ENCODE assay signal across 18 cellular contexts in genomic region chr2:227671170-227671887, GRCh38. TPM values are rescaled to one million over a fixed set of nuclear protein-coding genes. Genes with fewer than 3 reads are reported as not detected.
DNase-seq lines count a peak whose midpoint lies in the region; ATAC-seq, FAIRE-seq and TF ChIP-seq lines count a peak whose summit lies in the region.
"Had no signal": no experiment of that assay in that cellular context is flagged by ENCODE, and none has a peak within 500 bp of the region (broad histone marks: within the 10 kb centered on the region; RNA-seq: fewer than 3 reads in every experiment).

No MANE protein-coding gene starts in this region.

- BruUV-seq in K562 (replicated peaks; lab: Mats Ljungman, UMichigan) = no TSS peak

- peaks cover 4% of the 10 kb centered on the region; the same call in 1 of the 2 replicates for H3K4me1 ChIP-seq in H9 (ENCODE audit: insufficient read depth, low read length)
- no peaks in the 10 kb centered on the region for H3K4me1 ChIP-seq in K562 (replicated peaks in 1 of 2; ENCODE audit: control insufficient read depth in 2 of 2, insufficient read depth in 2 of 2, low read length in 2 of 2)

- H3T11ph ChIP-seq in H9 (ENCODE audit: low read length) = no peak overlapping the region

- H3K4me3 Mint-ChIP-seq in H9 = no peak overlapping the region
- H3K4me3 Mint-ChIP-seq: CD8-positive, alpha-beta memory T cell had no signal

- H3K9ac ChIP-seq in H9 (ENCODE audit: extremely low read depth, insufficient read length, low read length) = no peak overlapping the region
- no peak overlapping the region for H3K9ac ChIP-seq in K562 (ENCODE audit: insufficient read depth in 1 of 2, low read depth in 2 of 2, low read length in 2 of 2)

- no peaks in the 10 kb centered on the region for H3K9me3 ChIP-seq in H9 (ENCODE audit: control insufficient read depth, low read depth, low read length)
- H3K9me3 ChIP-seq in K562 (replicated peaks; ENCODE audit: control insufficient read depth, insufficient read depth, low read depth, low read length) = no peaks in the 10 kb centered on the region

- no peak for ATAC-seq in K562
- ATAC-seq in GM18870 (IDR thresholded peaks at IDR 0.05; ENCODE audit: unreplicated experiment) = no peak
- ATAC-seq: SK-N-SH treated with all-trans-retinoic acid at 6 μM for 48 hours had no signal

- H3K23me2 ChIP-seq in H9 (ENCODE audit: insufficient read length, low read depth, low read length, poor library complexity, severe bottlenecking) = no peaks in the 10 kb centered on the region

- no peaks in the 10 kb centered on the region for H3K36me3 Mint-ChIP-seq in H9 (ENCODE audit: insufficient read depth in 1 of 3, low read depth in 3 of 3)
- H3K36me3 Mint-ChIP-seq: CD8-positive, alpha-beta memory T cell had no signal

- H3K79me2 ChIP-seq in H9 (ENCODE audit: insufficient read depth, low read length) (no peaks in the 10 kb centered on the region), K562 (ENCODE audit: control insufficient read depth, insufficient read depth, low read length) (no peaks in the 10 kb centered on the region)

- H3K4me3 ChIP-seq in K562 = no peak overlapping the region

- H2BK120ac ChIP-seq in H9 (ENCODE audit: low read depth, low read length, poor library complexity, severe bottlenecking) = no peak overlapping the region

- H2BK5ac ChIP-seq in H9 (ENCODE audit: insufficient read length, low read length) = no peak overlapping the region

- TF ChIP-seq EP300 in K562 (IDR thresholded peaks at IDR 0.05; ENCODE audit: low read length) = no peak

- no CpG with 5 or more reads among the region's 2 CpGs for WGBS in H9 (ENCODE audit: extremely low coverage, insufficient read length, low lambda C conversion rate)
- 0% methylated on average over 2 of the region's 2 CpGs for WGBS in K562 (ENCODE audit: insufficient coverage, low coverage, missing lambda C conversion rate)

- CTCF ChIA-PET in K562 (lab: Yijun Ruan, JAX; ENCODE audit: low intra/inter-chr PET ratio) = interaction anchor here (0.7 kb wide), 1 partner anchor 891 kb away, joined by 3 read pairs; no protein-coding TSS in a partner anchor

- TF ChIP-seq POLR2A in K562 (conservative IDR thresholded peaks at IDR 0.05) = no peak

- POLR2A ChIA-PET in K562 (lab: Yijun Ruan, JAX) = no interaction called here

- no peaks in the 10 kb centered on the region for H3K27me3 Mint-ChIP-seq in H9 (ENCODE audit: low read depth)

- no peak overlapping the region for H2BK12ac ChIP-seq in H9 (ENCODE audit: insufficient read length, low read depth, low read length)

- H3K27ac ChIP-seq in H9 (ENCODE audit: insufficient read length, low read depth, low read length) (no peak overlapping the region), K562 (ENCODE audit: extremely low read depth, low read depth, low read length) (no peak overlapping the region)

- in situ Hi-C loops in K562 (cut with MboI) = no loop called here

- H3K4me1 Mint-ChIP-seq in H9 = peaks cover 23 to 26% of the 10 kb centered on the region in 2 experiments
- H3K4me1 Mint-ChIP-seq: CD8-positive, alpha-beta memory T cell had no signal

- H4K91ac ChIP-seq in H9 (ENCODE audit: insufficient read length, low read depth, low read length) = no peak overlapping the region

- no peak overlapping the region for H2AK5ac ChIP-seq in H9 (ENCODE audit: insufficient read length, low read length)

- FAIRE-seq in K562 (lab: Jason Lieb, UNC) = no peak
- FAIRE-seq: GM12891 had no signal

- H4K5ac ChIP-seq in H9 (ENCODE audit: insufficient read length, low read depth, low read length) = no peak overlapping the region

- H4K20me1 ChIP-seq in H9 (ENCODE audit: control insufficient read depth, insufficient read depth, insufficient read length) = no peaks in the 10 kb centered on the region
- H4K20me1 ChIP-seq in K562 (replicated peaks; ENCODE audit: control insufficient read depth, insufficient read depth, low read length) = no peaks in the 10 kb centered on the region

- H3K27me3 ChIP-seq in H9 (ENCODE audit: insufficient read depth, low read length) (no peaks in the 10 kb centered on the region), K562 (ENCODE audit: control insufficient read depth in 2 of 2, insufficient read depth in 2 of 2, low read length in 2 of 2) (no peaks in the 10 kb centered on the region)

- no peak for TF ChIP-seq RAD21 in K562 (CRISPR knock-in tag; conservative IDR thresholded peaks at IDR 0.05 in 1 of 2, IDR thresholded peaks at IDR 0.05 in 1 of 2)

- DNase-seq in H9 = no peak
- DNase-seq in K562 (ENCODE audit: extremely low read depth in 1 of 4, low spot score in 3 of 4) = no peak
- DNase-seq in renal cortical epithelial cell (ENCODE audit: low read depth) = peak; percentile 51
- no peak for DNase-seq in dermis blood vessel endothelial cell
- DNase-seq: ACHN; C1 segment of cervical spinal cord; CD8-positive, alpha-beta memory T cell; KG1; MV-4-11; NCI-H1694 treated with DMSO at 0.1 percent for 48 hours; NCI-H2227 treated with DMSO at 0.1 percent for 48 hours; NCI-H524 treated with DMSO at 0.1 percent for 48 hours; SHP77 had no signal

- no peaks in the 10 kb centered on the region for H3K79me1 ChIP-seq in H9 (ENCODE audit: insufficient read depth, low read depth, low read length, poor library complexity, severe bottlenecking)

- H4K8ac ChIP-seq in H9 (replicated peaks; ENCODE audit: insufficient read length, low read depth, low read length) = no peak overlapping the region

- intact Hi-C loops in K562 (cut with micrococcal nuclease) = no loop called here

- no peak overlapping the region for H2BK15ac ChIP-seq in H9 (ENCODE audit: low read depth, low read length)

- H3K18ac ChIP-seq in H9 (ENCODE audit: insufficient read length, low read depth, low read length) = no peak overlapping the region

- H3K36me3 ChIP-seq in K562 (ENCODE audit: control insufficient read depth, insufficient read depth, low read length) = no peaks in the 10 kb centered on the region

- no peak overlapping the region for H3K56ac ChIP-seq in H9 (ENCODE audit: insufficient read length, low read depth, low read length)

- H3K4ac ChIP-seq in H9 (ENCODE audit: low read depth, low read length) = no peak overlapping the region

- no peak overlapping the region for H3K14ac ChIP-seq in H9 (ENCODE audit: insufficient read depth, low read length)

- no peak overlapping the region for H3K4me2 ChIP-seq in H9 (ENCODE audit: insufficient read depth, insufficient read length, low read length)
- no peak overlapping the region for H3K4me2 ChIP-seq in K562 (ENCODE audit: insufficient read depth, low read length)

- no peak overlapping the region for H3K23ac ChIP-seq in H9 (ENCODE audit: insufficient read length, low read depth, low read length)

- no peak overlapping the region for H2BK20ac ChIP-seq in H9 (ENCODE audit: low read depth, low read length, poor library complexity, severe bottlenecking)

- H3K9me3 Mint-ChIP-seq in H9 = no peaks in the 10 kb centered on the region
- H3K9me3 Mint-ChIP-seq: CD8-positive, alpha-beta memory T cell had no signal

- no peaks in the 10 kb centered on the region for H3K9me1 ChIP-seq in K562 (ENCODE audit: control insufficient read depth, insufficient read depth, low read length)

- TF ChIP-seq CTCF in H9 (conservative IDR thresholded peaks at IDR 0.05) = no peak
- no peak for TF ChIP-seq CTCF in K562 (IDR thresholded peaks at IDR 0.05 in 2 of 3, conservative IDR thresholded peaks at IDR 0.05 in 1 of 3; ENCODE audit: insufficient read depth in 2 of 3, low read depth in 1 of 3, low read length in 3 of 3)

- H2AFZ ChIP-seq in H9 (ENCODE audit: low read length) (no peak overlapping the region), K562 (ENCODE audit: low read depth, low read length) (no peak overlapping the region)

- H3K27ac Mint-ChIP-seq in H9 = peak overlapping the region in 2 of 3 experiments; percentile 5 to 95; a peak in 4 of 7 replicates
- H3K27ac Mint-ChIP-seq: CD8-positive, alpha-beta memory T cell had no signal

RNA-seq across cellular contexts. Expression of gene SCYGR5, which starts 4.7 kb away (rescaled TPM):
- total RNA-seq in H9 (2021) = not detected in 2 replicates
- not detected in 2 replicates for total RNA-seq in K562 (2011; cell fraction: chromatin; rRNA removed; ENCODE audit: low replicate concordance)
- not detected in 2 replicates for total RNA-seq in K562 (2011; cell fraction: nucleolus; rRNA removed)
- not detected in 2 replicates for total RNA-seq in K562 (2011; cell fraction: nucleoplasm; rRNA removed)
- total RNA-seq in K562 (2014; rRNA removed) = not detected in 2 replicates
- not detected in 2 replicates for total RNA-seq in K562 (2014; rRNA removed; fragmentation: Illumina TruSeq; extraction: Trizol)
- total RNA-seq in K562 (2015; rRNA removed; fragmentation: Illumina TruSeq; extraction: Trizol) = not detected in 2 replicates
- not detected in 2 replicates for total RNA-seq in K562 (2021)
- polyA plus RNA-seq in K562 (2011; rRNA removed) = not detected in 2 replicates
- polyA plus RNA-seq in K562 (2011; cell fraction: cytosol; rRNA removed) = not detected in 2 replicates
- not detected in 2 replicates for polyA plus RNA-seq in K562 (2011; cell fraction: nucleus; rRNA removed)
- polyA plus RNA-seq in K562 (2012) = not detected in 2 replicates
- polyA plus RNA-seq in K562 (2014; fragmentation: Illumina TruSeq; extraction: Trizol) = not detected in 2 replicates
- polyA plus RNA-seq in K562 (2014; fragmentation: Nextera tagmentation; extraction: Ambion mirVana) = not detected
- not detected in 2 replicates for polyA plus RNA-seq in K562 (2014; rRNA removed)
- polyA minus RNA-seq in K562 (2011; rRNA and poly(A)+ RNA removed) = not detected in 2 replicates
- not detected in 2 replicates for polyA minus RNA-seq in K562 (2011; cell fraction: cytosol; rRNA and poly(A)+ RNA removed)
- polyA minus RNA-seq in K562 (2011; cell fraction: nucleus; rRNA and poly(A)+ RNA removed) = not detected in 2 replicates
- not detected in 2 replicates for total RNA-seq in renal cortical epithelial cell
- not detected in 2 replicates for total RNA-seq in dermis blood vessel endothelial cell
- total RNA-seq: CD8-positive, alpha-beta memory T cell; H4; RPMI7951 had no signal
- polyA plus RNA-seq: CD8-positive, alpha-beta memory T cell had no signal

RNA-seq across cellular contexts. Expression of gene SLC19A3, which starts 46.5 kb away (rescaled TPM):
- total RNA-seq in H9 (2021) (1.8 and 2.3 TPM in 2 replicates), K562 (2014; rRNA removed) (not detected in 2 replicates), K562 (2014; rRNA removed; fragmentation: Illumina TruSeq; extraction: Trizol) (not detected in 2 replicates), K562 (2015; rRNA removed; fragmentation: Illumina TruSeq; extraction: Trizol) (not detected in 2 replicates), K562 (2021) (not detected in 2 replicates), renal cortical epithelial cell (0.35 and 4.0 TPM in 2 replicates), dermis blood vessel endothelial cell (0.14 TPM in 1 of 2 replicates, not detected in the other)
- total RNA-seq in K562 (2011; cell fraction: chromatin; rRNA removed; ENCODE audit: low replicate concordance) = not detected in 2 replicates
- total RNA-seq in K562 (2011; cell fraction: nucleolus; rRNA removed) = not detected in 2 replicates
- not detected in 2 replicates for total RNA-seq in K562 (2011; cell fraction: nucleoplasm; rRNA removed)
- polyA plus RNA-seq in K562 (2011; rRNA removed) (not detected in 2 replicates), K562 (2014; fragmentation: Illumina TruSeq; extraction: Trizol) (not detected in 2 replicates), K562 (2014; fragmentation: Nextera tagmentation; extraction: Ambion mirVana) (not detected), K562 (2014; rRNA removed) (not detected in 2 replicates)
- not detected in 2 replicates for polyA plus RNA-seq in K562 (2011; cell fraction: cytosol; rRNA removed)
- polyA plus RNA-seq in K562 (2011; cell fraction: nucleus; rRNA removed) = not detected in 2 replicates
- not detected in 2 replicates for polyA plus RNA-seq in K562 (2012)
- polyA minus RNA-seq in K562 (2011; rRNA and poly(A)+ RNA removed) = not detected in 2 replicates
- polyA minus RNA-seq in K562 (2011; cell fraction: cytosol; rRNA and poly(A)+ RNA removed) = not detected in 2 replicates
- not detected in 2 replicates for polyA minus RNA-seq in K562 (2011; cell fraction: nucleus; rRNA and poly(A)+ RNA removed)
- total RNA-seq: CD8-positive, alpha-beta memory T cell; RPMI7951 had no signal
- polyA plus RNA-seq: CD8-positive, alpha-beta memory T cell had no signal

RNA-seq across cellular contexts. Expression of gene SCYGR6, which starts 53.2 kb away (rescaled TPM):
- total RNA-seq in H9 (2021) (not detected in 2 replicates), K562 (2014; rRNA removed) (not detected in 2 replicates), K562 (2014; rRNA removed; fragmentation: Illumina TruSeq; extraction: Trizol) (not detected in 2 replicates), K562 (2015; rRNA removed; fragmentation: Illumina TruSeq; extraction: Trizol) (not detected in 2 replicates), K562 (2021) (not detected in 2 replicates), renal cortical epithelial cell (not detected in 2 replicates), dermis blood vessel endothelial cell (not detected in 2 replicates)
- total RNA-seq in K562 (2011; cell fraction: chromatin; rRNA removed; ENCODE audit: low replicate concordance) = not detected in 2 replicates
- total RNA-seq in K562 (2011; cell fraction: nucleolus; rRNA removed) = not detected in 2 replicates
- total RNA-seq in K562 (2011; cell fraction: nucleoplasm; rRNA removed) = not detected in 2 replicates
- polyA plus RNA-seq in K562 (2011; rRNA removed) (not detected in 2 replicates), K562 (2014; fragmentation: Illumina TruSeq; extraction: Trizol) (not detected in 2 replicates), K562 (2014; fragmentation: Nextera tagmentation; extraction: Ambion mirVana) (not detected), K562 (2014; rRNA removed) (not detected in 2 replicates)
- polyA plus RNA-seq in K562 (2011; cell fraction: cytosol; rRNA removed) = not detected in 2 replicates
- polyA plus RNA-seq in K562 (2011; cell fraction: nucleus; rRNA removed) = not detected in 2 replicates
- not detected in 2 replicates for polyA plus RNA-seq in K562 (2012)
- polyA minus RNA-seq in K562 (2011; rRNA and poly(A)+ RNA removed) = not detected in 2 replicates
- polyA minus RNA-seq in K562 (2011; cell fraction: cytosol; rRNA and poly(A)+ RNA removed) = not detected in 2 replicates
- not detected in 2 replicates for polyA minus RNA-seq in K562 (2011; cell fraction: nucleus; rRNA and poly(A)+ RNA removed)
- total RNA-seq: CD8-positive, alpha-beta memory T cell; H4; RPMI7951 had no signal
- polyA plus RNA-seq: CD8-positive, alpha-beta memory T cell had no signal

RNA-seq across cellular contexts. Expression of gene SCYGR4, which starts 54.0 kb away (rescaled TPM):
- not detected in 2 replicates for total RNA-seq in H9 (2021)
- not detected in 2 replicates for total RNA-seq in K562 (2011; cell fraction: chromatin; rRNA removed; ENCODE audit: low replicate concordance)
- not detected in 2 replicates for total RNA-seq in K562 (2011; cell fraction: nucleolus; rRNA removed)
- total RNA-seq in K562 (2011; cell fraction: nucleoplasm; rRNA removed) = not detected in 2 replicates
- not detected in 2 replicates for total RNA-seq in K562 (2014; rRNA removed)
- not detected in 2 replicates for total RNA-seq in K562 (2014; rRNA removed; fragmentation: Illumina TruSeq; extraction: Trizol)
- total RNA-seq in K562 (2015; rRNA removed; fragmentation: Illumina TruSeq; extraction: Trizol) = not detected in 2 replicates
- not detected in 2 replicates for total RNA-seq in K562 (2021)
- polyA plus RNA-seq in K562 (2011; rRNA removed) = not detected in 2 replicates
- polyA plus RNA-seq in K562 (2011; cell fraction: cytosol; rRNA removed) = not detected in 2 replicates
- polyA plus RNA-seq in K562 (2011; cell fraction: nucleus; rRNA removed) = not detected in 2 replicates
- not detected in 2 replicates for polyA plus RNA-seq in K562 (2012)
- not detected in 2 replicates for polyA plus RNA-seq in K562 (2014; fragmentation: Illumina TruSeq; extraction: Trizol)
- not detected for polyA plus RNA-seq in K562 (2014; fragmentation: Nextera tagmentation; extraction: Ambion mirVana)
- polyA plus RNA-seq in K562 (2014; rRNA removed) = 0.09 TPM in 1 of 2 replicates, not detected in the other
- not detected in 2 replicates for polyA minus RNA-seq in K562 (2011; rRNA and poly(A)+ RNA removed)
- polyA minus RNA-seq in K562 (2011; cell fraction: cytosol; rRNA and poly(A)+ RNA removed) = not detected in 2 replicates
- polyA minus RNA-seq in K562 (2011; cell fraction: nucleus; rRNA and poly(A)+ RNA removed) = not detected in 2 replicates
- total RNA-seq in renal cortical epithelial cell = not detected in 2 replicates
- not detected in 2 replicates for total RNA-seq in dermis blood vessel endothelial cell
- total RNA-seq: CD8-positive, alpha-beta memory T cell; H4; RPMI7951 had no signal
- polyA plus RNA-seq: CD8-positive, alpha-beta memory T cell had no signal

RNA-seq across cellular contexts. Expression of gene SCYGR3, which starts 56.7 kb away (rescaled TPM):
- total RNA-seq in H9 (2021) (not detected in 2 replicates), K562 (2014; rRNA removed) (not detected in 2 replicates), K562 (2014; rRNA removed; fragmentation: Illumina TruSeq; extraction: Trizol) (not detected in 2 replicates), K562 (2015; rRNA removed; fragmentation: Illumina TruSeq; extraction: Trizol) (not detected in 2 replicates), K562 (2021) (not detected in 2 replicates), renal cortical epithelial cell (not detected in 2 replicates), dermis blood vessel endothelial cell (not detected in 2 replicates)
- not detected in 2 replicates for total RNA-seq in K562 (2011; cell fraction: chromatin; rRNA removed; ENCODE audit: low replicate concordance)
- total RNA-seq in K562 (2011; cell fraction: nucleolus; rRNA removed) = not detected in 2 replicates
- total RNA-seq in K562 (2011; cell fraction: nucleoplasm; rRNA removed) = not detected in 2 replicates
- polyA plus RNA-seq in K562 (2011; rRNA removed) (not detected in 2 replicates), K562 (2014; fragmentation: Illumina TruSeq; extraction: Trizol) (not detected in 2 replicates), K562 (2014; fragmentation: Nextera tagmentation; extraction: Ambion mirVana) (not detected), K562 (2014; rRNA removed) (not detected in 2 replicates)
- not detected in 2 replicates for polyA plus RNA-seq in K562 (2011; cell fraction: cytosol; rRNA removed)
- not detected in 2 replicates for polyA plus RNA-seq in K562 (2011; cell fraction: nucleus; rRNA removed)
- polyA plus RNA-seq in K562 (2012) = not detected in 2 replicates
- polyA minus RNA-seq in K562 (2011; rRNA and poly(A)+ RNA removed) = not detected in 2 replicates
- not detected in 2 replicates for polyA minus RNA-seq in K562 (2011; cell fraction: cytosol; rRNA and poly(A)+ RNA removed)
- not detected in 2 replicates for polyA minus RNA-seq in K562 (2011; cell fraction: nucleus; rRNA and poly(A)+ RNA removed)
- total RNA-seq: CD8-positive, alpha-beta memory T cell; H4; RPMI7951 had no signal
- polyA plus RNA-seq: CD8-positive, alpha-beta memory T cell had no signal
